Comparison of ENCODE assay signal across 14 cellular contexts in genomic region chr10:103791858-103792257, GRCh38.
DNase-seq lines count a peak whose midpoint lies in the region; TF ChIP-seq lines count a peak whose summit lies in the region.
"Had no signal": no experiment of that assay in that cellular context is flagged by ENCODE, and none has a peak within 500 bp of the region (broad histone marks: within the 10 kb centered on the region; RNA-seq: fewer than 3 reads in every experiment).

No MANE protein-coding gene starts in this region.

- DNase-seq in NCI-H69 (lab: John Stamatoyannopoulos, UW) (peak; percentile 10), epithelial cell of prostate (ENCODE audit: low read depth, low spot score) (no peak), germinal center (ENCODE audit: low spot score) (no peak), NCI-H446 treated with DMSO at 0.1 percent for 48 hours (lab: John Stamatoyannopoulos, UW) (no peak)
- no peak for DNase-seq in effector memory CD4-positive, alpha-beta T cell
- DNase-seq: DMS153, NCI-H1048, NCI-H1694 treated with DMSO at 0.1 percent for 48 hours, NCI-H510A, SJCRH30 had no signal

- no peak for TF ChIP-seq CTCF in C4-2B (conservative IDR thresholded peaks at IDR 0.05)

- H3K27me3 ChIP-seq in mucosa of stomach (ENCODE audit: control insufficient read depth, insufficient read depth, low read length), result no peaks in the 10 kb centered on the region
- no peaks in the 10 kb centered on the region for H3K27me3 ChIP-seq in effector memory CD4-positive, alpha-beta T cell (replicated peaks; ENCODE audit: control insufficient read depth, insufficient read depth, low read length, poor library complexity, severe bottlenecking)
- H3K27me3 ChIP-seq: BLaER1 treated with 17β-estradiol and CSF1 and Interleukin-3, amounts not matched to agents 10 nM and 100 nM; SJCRH30 had no signal

- peak overlapping the region; percentile 14 for H3K9ac ChIP-seq in mucosa of stomach (ENCODE audit: low read length)
- H3K9ac ChIP-seq: BLaER1 treated with 17β-estradiol and CSF1 and Interleukin-3, amounts not matched to agents 10 nM and 100 nM had no signal

- peak overlapping the region; percentile 19; the same call in 1 of the 2 replicates for H3K27ac ChIP-seq in C4-2B
- peak overlapping the region; percentile 81 for H3K27ac ChIP-seq in epithelial cell of prostate
- no peak overlapping the region for H3K27ac ChIP-seq in effector memory CD4-positive, alpha-beta T cell (ENCODE audit: insufficient read depth, low read length, poor library complexity, severe bottlenecking)
- H3K27ac ChIP-seq: BLaER1 treated with 17β-estradiol and CSF1 and Interleukin-3, amounts not matched to agents 10 nM and 100 nM; SJCRH30 had no signal

- H3K36me3 ChIP-seq in mucosa of stomach (ENCODE audit: control insufficient read depth, insufficient read depth, low read length), result no peaks in the 10 kb centered on the region
- H3K36me3 ChIP-seq in effector memory CD4-positive, alpha-beta T cell (ENCODE audit: control insufficient read depth, insufficient read depth, low read length), result no peaks in the 10 kb centered on the region
- H3K36me3 ChIP-seq: SJCRH30 had no signal

- H3K4me1 ChIP-seq in mucosa of stomach (ENCODE audit: control insufficient read depth, insufficient read depth, low read length), result peaks cover 71% of the 10 kb centered on the region
- no peaks in the 10 kb centered on the region for H3K4me1 ChIP-seq in effector memory CD4-positive, alpha-beta T cell (ENCODE audit: control insufficient read depth, insufficient read depth, low read length, poor library complexity, severe bottlenecking)
- H3K4me1 ChIP-seq: SJCRH30 had no signal

- H3K4me3 ChIP-seq in mucosa of stomach (ENCODE audit: low read length), result no peak overlapping the region
- no peak overlapping the region for H3K4me3 ChIP-seq in effector memory CD4-positive, alpha-beta T cell (ENCODE audit: insufficient read depth, low read depth, low read length, poor library complexity, severe bottlenecking)
- H3K4me3 ChIP-seq: BLaER1 treated with 17β-estradiol and CSF1 and Interleukin-3, amounts not matched to agents 10 nM and 100 nM; K562; SJCRH30 had no signal

- H3K9me3 ChIP-seq in mucosa of stomach (ENCODE audit: control insufficient read depth, low read length), result no peaks in the 10 kb centered on the region
- H3K9me3 ChIP-seq in effector memory CD4-positive, alpha-beta T cell (ENCODE audit: control insufficient read depth, low read length), result no peaks in the 10 kb centered on the region
- H3K9me3 ChIP-seq: BLaER1 treated with 17β-estradiol and CSF1 and Interleukin-3, amounts not matched to agents 10 nM and 100 nM; SJCRH30 had no signal
